Comparison of ENCODE assay signal across 8 cellular contexts in the genomic region with DNA sequence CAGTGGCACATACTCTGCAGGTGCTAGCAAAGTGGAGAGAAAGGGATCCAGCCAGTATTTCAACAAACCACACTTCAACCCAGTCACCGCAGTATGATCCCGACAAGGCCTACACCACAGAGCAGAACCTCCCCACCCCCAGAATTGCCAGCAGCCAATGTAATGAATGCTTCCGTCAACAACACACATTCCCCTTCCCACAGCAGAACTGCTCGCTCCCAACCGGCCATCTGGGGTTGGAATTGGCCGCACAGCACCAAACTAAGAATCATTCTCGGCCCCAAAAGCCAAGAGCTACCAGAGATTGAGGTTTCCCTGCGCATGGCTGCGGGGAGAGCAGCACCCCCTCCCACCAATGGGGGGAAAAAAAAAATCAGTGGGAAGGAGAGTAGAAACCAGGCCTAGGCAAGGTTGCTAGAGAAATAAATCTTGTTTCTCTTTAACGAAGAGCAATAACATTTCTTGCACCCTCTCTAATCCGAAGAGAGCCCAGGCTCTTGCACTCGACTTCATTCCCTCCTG. TPM values are rescaled to one million over a fixed set of nuclear protein-coding genes. Genes with fewer than 3 reads are reported as not detected.
DNase-seq lines count a peak whose midpoint lies in the region; ATAC-seq and TF ChIP-seq lines count a peak whose summit lies in the region.

No MANE protein-coding gene starts in this region.

- H3K9me3 Mint-ChIP-seq in progenitor cell of endocrine pancreas (ENCODE audit: low read depth), result no peaks in the 10 kb centered on the region

- peak overlapping the region; percentile 99 for H3K27ac Mint-ChIP-seq in progenitor cell of endocrine pancreas

- H3K4me1 Mint-ChIP-seq in progenitor cell of endocrine pancreas (ENCODE audit: low read depth), result peaks cover 55% of the 10 kb centered on the region

- H3K36me3 Mint-ChIP-seq in progenitor cell of endocrine pancreas (ENCODE audit: insufficient read depth), result no peaks in the 10 kb centered on the region

- in situ Hi-C loops in KBM-7 (cut with MboI; ENCODE audit: low pct_unique_long_range_greater_than_20kb, low sequenced_read_pairs), result no loop called here

- H3K4me3 Mint-ChIP-seq in progenitor cell of endocrine pancreas (ENCODE audit: low read depth), result peak overlapping the region; percentile 99

- DNase-seq in DMS53 (lab: John Stamatoyannopoulos, UW) (peak; percentile 80), KBM-7 (peak; percentile 85), SHP77 treated with DMSO at 0.1 percent for 48 hours (lab: John Stamatoyannopoulos, UW) (peak; percentile 16), astrocyte of the hippocampus (ENCODE audit: low read depth, low spot score) (peak; percentile 91), hepatic stellate cell (ENCODE audit: low spot score) (peak; percentile 65), progenitor cell of endocrine pancreas (ENCODE audit: low spot score, unreplicated experiment) (peak; percentile 37)

- ATAC-seq in GM19023 (IDR thresholded peaks at IDR 0.05; ENCODE audit: unreplicated experiment), result no peak
- no peak for ATAC-seq in HG02588 (IDR thresholded peaks at IDR 0.05; ENCODE audit: unreplicated experiment)

- no peak for TF ChIP-seq CTCF in progenitor cell of endocrine pancreas (IDR thresholded peaks at IDR 0.05; ENCODE audit: unreplicated experiment)

- no peaks in the 10 kb centered on the region for H3K27me3 Mint-ChIP-seq in progenitor cell of endocrine pancreas

RNA-seq across cellular contexts. Expression of gene WASL, which starts 1.1 kb away (rescaled TPM):
- total RNA-seq in progenitor cell of endocrine pancreas, result 38.0 and 38.2 TPM in 2 replicates

Comparison
In these comparisons a context has a peak if more than half of its experiments do, and no peak if none do; other contexts are left out.
1. DNase-seq: peak in every context shown above with its lines; median percentile 91 in astrocyte of the hippocampus; 85 in KBM-7; 80 in DMS53; 65 in hepatic stellate cell; 37 in progenitor cell of endocrine pancreas; 16 in SHP77 treated with DMSO at 0.1 percent for 48 hours.